ENCODE assay signal across 29 cellular contexts in the genomic region with DNA sequence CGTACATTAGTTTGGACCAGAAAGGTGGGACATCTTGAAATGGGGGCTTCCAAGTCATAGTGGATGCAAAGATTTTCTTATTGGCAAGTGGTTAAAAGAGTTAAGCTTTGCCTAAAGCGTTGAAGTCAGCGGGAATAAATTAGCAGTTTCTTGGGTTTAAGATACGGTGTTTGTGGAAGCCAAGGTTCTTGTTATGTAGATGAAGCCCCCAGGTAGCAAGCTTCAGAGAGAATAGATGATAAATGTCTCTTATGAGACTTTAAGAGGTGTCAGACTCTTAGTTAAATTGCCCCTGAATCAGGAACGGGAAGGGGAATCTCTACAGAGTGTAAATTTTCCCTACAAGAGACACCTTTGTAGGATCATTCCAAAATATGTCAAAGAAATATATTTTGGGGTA.
"Had no signal": no experiment of that assay in that cellular context is flagged by ENCODE, and none has a peak within 500 bp of the region (broad histone marks: within the 10 kb centered on the region; RNA-seq: fewer than 3 reads in every experiment).

No MANE protein-coding gene starts in this region.

- H3K27ac Mint-ChIP-seq: activated CD4-positive, alpha-beta T cell treated with anti-CD3 and anti-CD28 coated beads for 36 hours; activated CD4-positive, alpha-beta T cell treated with anti-CD3 and anti-CD28 coated beads, Interleukin-2, amount 10 ng/mL, durations not matched to agents 7 days and 5 days; activated naive CD8-positive, alpha-beta T cell treated with anti-CD3 and anti-CD28 coated beads for 36 hours had no signal

- DNase-seq: activated CD4-positive, alpha-beta T cell treated with anti-CD3 and anti-CD28 coated beads for 36 hours; activated CD4-positive, alpha-beta T cell treated with anti-CD3 and anti-CD28 coated beads, Interleukin-2, amount 10 ng/mL, durations not matched to agents 7 days and 5 days; activated CD4-positive, alpha-beta T cell treated with anti-CD3 and anti-CD28 coated beads, Interleukin-2, amount 50 U/mL, for 48 hours; activated CD8-positive, alpha-beta memory T cell treated with anti-CD3 and anti-CD28 coated beads, Interleukin-2, amount 50 U/mL, for 4 hours; activated effector memory CD4-positive, alpha-beta T cell treated with Interleukin-2 at 50 U/mL for 16 hours; activated naive CD4-positive, alpha-beta T cell; activated naive CD4-positive, alpha-beta T cell treated with anti-CD3 and anti-CD28 coated beads, Interleukin-2, amount 50 U/mL, for 16 hours; activated naive CD8-positive, alpha-beta T cell treated with anti-CD3 and anti-CD28 coated beads for 36 hours; activated T-cell treated with anti-CD3 and anti-CD28 coated beads for 4 hours; activated T-cell treated with anti-CD3 and anti-CD28 coated beads, Interleukin-2, amount 50 U/mL, for 48 hours; amniotic stem cell; aorta; brain microvascular endothelial cell; central memory CD4-positive, alpha-beta T cell; KG1; MM.1S; MV-4-11; NCI-H1092; NCI-H1436 treated with DMSO at 0.1 percent for 48 hours; NCI-H1694 treated with DMSO at 0.1 percent for 48 hours; NCI-H2029; NCI-H510A; NCI-H526; NCI-H748 treated with DMSO at 0.1 percent for 48 hours; NK-92 treated with Interleukin-12 subunit alpha and Interleukin-12 subunit beta, amount 100 ng/mL, for 24 hours; PC-9; Right ventricle myocardium superior; T1000 had no signal

- H3K36me3 ChIP-seq: brain microvascular endothelial cell had no signal

- H3K27me3 Mint-ChIP-seq: activated CD4-positive, alpha-beta T cell treated with anti-CD3 and anti-CD28 coated beads for 36 hours; activated naive CD8-positive, alpha-beta T cell treated with anti-CD3 and anti-CD28 coated beads for 36 hours had no signal

- H3K4me1 Mint-ChIP-seq: activated CD4-positive, alpha-beta T cell treated with anti-CD3 and anti-CD28 coated beads for 36 hours; activated CD4-positive, alpha-beta T cell treated with anti-CD3 and anti-CD28 coated beads, Interleukin-2, amount 10 ng/mL, durations not matched to agents 7 days and 5 days; activated naive CD8-positive, alpha-beta T cell treated with anti-CD3 and anti-CD28 coated beads for 36 hours had no signal

- H2AFZ ChIP-seq: PC-9 had no signal

- H3K4me3 Mint-ChIP-seq: activated CD4-positive, alpha-beta T cell treated with anti-CD3 and anti-CD28 coated beads for 36 hours; activated CD4-positive, alpha-beta T cell treated with anti-CD3 and anti-CD28 coated beads, Interleukin-2, amount 10 ng/mL, durations not matched to agents 7 days and 5 days; activated naive CD8-positive, alpha-beta T cell treated with anti-CD3 and anti-CD28 coated beads for 36 hours had no signal

- H3K4me2 ChIP-seq: PC-9 had no signal

- H3K27ac ChIP-seq: brain microvascular endothelial cell, PC-9 had no signal

- ATAC-seq: activated CD4-positive, alpha-beta T cell treated with anti-CD3 and anti-CD28 coated beads for 36 hours; activated CD4-positive, CD25-positive, alpha-beta regulatory T cell treated with anti-CD3 and anti-CD28 coated beads, Interleukin-2, amount 50 U/mL, for 24 hours had no signal

- H3K4me3 ChIP-seq: PC-9 had no signal

- H3K27me3 ChIP-seq: brain microvascular endothelial cell had no signal
